In genomic region chr4:168942985-168943384, GRCh38 we compare ENCODE assay signal across 11 cellular contexts.
DNase-seq lines count a peak whose midpoint lies in the region; ATAC-seq, FAIRE-seq and TF ChIP-seq lines count a peak whose summit lies in the region.
"Had no signal": no experiment of that assay in that cellular context is flagged by ENCODE, and none has a peak within 500 bp of the region (broad histone marks: within the 10 kb centered on the region; RNA-seq: fewer than 3 reads in every experiment).

No MANE protein-coding gene starts in this region.

- H2AFZ ChIP-seq in Loucy (ENCODE audit: low read length) (no peak overlapping the region), endothelial cell of umbilical vein (ENCODE audit: low read depth, low read length) (no peak overlapping the region), smooth muscle cell (ENCODE audit: low read depth) (no peak overlapping the region)

- no peak for TF ChIP-seq POLR2A in endothelial cell of umbilical vein (IDR thresholded peaks at IDR 0.05; ENCODE audit: low read depth, low read length)

- H3K36me3 Mint-ChIP-seq in activated CD4-positive, alpha-beta T cell treated with anti-CD3 and anti-CD28 coated beads for 36 hours (ENCODE audit: low read depth): peaks cover 9% of the 10 kb centered on the region

- DNase-seq in activated CD4-positive, alpha-beta T cell treated with anti-CD3 and anti-CD28 coated beads for 36 hours: no peak
- no peak for DNase-seq in activated CD4-positive, alpha-beta T cell treated with anti-CD3 and anti-CD28 coated beads, Interleukin-2, amount 50 U/mL, for 1 hour
- no peak for DNase-seq in endothelial cell of umbilical vein (ENCODE audit: low read depth, low spot score)
- no peak for DNase-seq in smooth muscle cell (lab: John Stamatoyannopoulos, UW; ENCODE audit: unreplicated experiment)
- DNase-seq in NCI-H2081 treated with DMSO at 0.1 percent for 48 hours (lab: John Stamatoyannopoulos, UW): no peak
- DNase-seq in hippocampal formation (lab: John Stamatoyannopoulos, UW): no peak
- DNase-seq: activated naive CD4-positive, alpha-beta T cell had no signal

- H3K9me1 ChIP-seq in endothelial cell of umbilical vein (replicated peaks; ENCODE audit: control insufficient read depth, extremely low read depth, insufficient read depth, low read length): no peaks in the 10 kb centered on the region

- H4K20me1 ChIP-seq in Loucy (ENCODE audit: insufficient read depth, low read length, poor library complexity, severe bottlenecking) (no peaks in the 10 kb centered on the region), endothelial cell of umbilical vein (replicated peaks; ENCODE audit: control insufficient read depth, extremely low read depth, insufficient read depth, low read length) (no peaks in the 10 kb centered on the region), smooth muscle cell (ENCODE audit: low read depth) (no peaks in the 10 kb centered on the region)

- peak; percentile 53 for ATAC-seq in activated CD4-positive, alpha-beta T cell treated with anti-CD3 and anti-CD28 coated beads for 36 hours
- ATAC-seq in HG02763 (IDR thresholded peaks at IDR 0.05; ENCODE audit: unreplicated experiment): no peak

- H3K9me3 Mint-ChIP-seq in activated CD4-positive, alpha-beta T cell treated with anti-CD3 and anti-CD28 coated beads for 36 hours (ENCODE audit: low read depth): peaks cover 23% of the 10 kb centered on the region

- no TSS peak for BruUV-seq in endothelial cell of umbilical vein (replicated peaks; lab: Mats Ljungman, UMichigan)

- no peaks in the 10 kb centered on the region for H3K4me1 Mint-ChIP-seq in activated CD4-positive, alpha-beta T cell treated with anti-CD3 and anti-CD28 coated beads for 36 hours
- H3K4me1 Mint-ChIP-seq: CD4-positive, alpha-beta memory T cell had no signal

- WGBS in smooth muscle cell (ENCODE audit: low lambda C conversion rate): 60% methylated on average over 3 of the region's 3 CpGs

- dilution Hi-C loops in endothelial cell of umbilical vein (cut with MboI; ENCODE audit: extremely low pct_ligation_motif_present, low sequenced_read_pairs): no loop called here

- no peak for FAIRE-seq in endothelial cell of umbilical vein (lab: Jason Lieb, UNC)

- H3K36me3 ChIP-seq in Loucy (ENCODE audit: insufficient read depth, low read length): no peaks in the 10 kb centered on the region
- H3K36me3 ChIP-seq in endothelial cell of umbilical vein (ENCODE audit: control insufficient read depth in 2 of 2, extremely low read depth in 1 of 2, insufficient read depth in 2 of 2, low read length in 2 of 2): no peaks in the 10 kb centered on the region
- H3K36me3 ChIP-seq in smooth muscle cell (ENCODE audit: low read depth): no peaks in the 10 kb centered on the region

- no peaks in the 10 kb centered on the region for H3K4me1 ChIP-seq in Loucy (ENCODE audit: insufficient read depth, low read length, poor library complexity, severe bottlenecking)
- no peaks in the 10 kb centered on the region for H3K4me1 ChIP-seq in endothelial cell of umbilical vein (ENCODE audit: control insufficient read depth, extremely low read depth, insufficient read depth, low read length)
- H3K4me1 ChIP-seq in smooth muscle cell (ENCODE audit: low read depth): no peaks in the 10 kb centered on the region

- H3K27ac Mint-ChIP-seq in activated CD4-positive, alpha-beta T cell treated with anti-CD3 and anti-CD28 coated beads for 36 hours: no peak overlapping the region
- H3K27ac Mint-ChIP-seq: CD4-positive, alpha-beta memory T cell; stimulated activated naive CD8-positive, alpha-beta T cell treated with anti-CD3 and anti-CD28 coated beads, Interleukin-15, Interleukin-2, amounts not matched to agents 100 ng/mL and 50 ng/mL, for 24 hours had no signal

- H3F3A ChIP-seq in Loucy (ENCODE audit: low read depth) (no peaks in the 10 kb centered on the region), smooth muscle cell (ENCODE audit: low read depth) (no peaks in the 10 kb centered on the region)

- H3K4me2 ChIP-seq in Loucy (ENCODE audit: low read depth, low read length, poor library complexity, severe bottlenecking) (no peak overlapping the region), endothelial cell of umbilical vein (ENCODE audit: insufficient read depth, low read length) (no peak overlapping the region), smooth muscle cell (no peak overlapping the region)

- H3K9me2 ChIP-seq in Loucy (replicated peaks; ENCODE audit: low read depth, low read length): no peaks in the 10 kb centered on the region

- H3K9ac ChIP-seq in Loucy (ENCODE audit: low read depth, low read length, poor library complexity, severe bottlenecking): no peak overlapping the region
- no peak overlapping the region for H3K9ac ChIP-seq in endothelial cell of umbilical vein (replicated peaks; ENCODE audit: extremely low read depth, insufficient read depth, low read length)
- no peak overlapping the region for H3K9ac ChIP-seq in smooth muscle cell (ENCODE audit: low read depth)

- H3K4me3 ChIP-seq in Loucy (ENCODE audit: low read length, poor library complexity, severe bottlenecking) (no peak overlapping the region), endothelial cell of umbilical vein (replicated peaks in 1 of 3; ENCODE audit: insufficient read depth in 1 of 3, low read depth in 1 of 3, low read length in 3 of 3) (no peak overlapping the region), smooth muscle cell (no peak overlapping the region)

- H3K27me3 Mint-ChIP-seq in activated CD4-positive, alpha-beta T cell treated with anti-CD3 and anti-CD28 coated beads for 36 hours: no peaks in the 10 kb centered on the region
- H3K27me3 Mint-ChIP-seq: CD4-positive, alpha-beta memory T cell; stimulated activated naive CD8-positive, alpha-beta T cell treated with anti-CD3 and anti-CD28 coated beads, Interleukin-15, Interleukin-2, amounts not matched to agents 100 ng/mL and 50 ng/mL, for 24 hours had no signal

- no peaks in the 10 kb centered on the region for H3K9me3 ChIP-seq in Loucy (ENCODE audit: insufficient read depth, low read depth, low read length)
- H3K9me3 ChIP-seq in endothelial cell of umbilical vein (replicated peaks; ENCODE audit: control insufficient read depth, insufficient read depth, low read length): no peaks in the 10 kb centered on the region
- peaks cover 4% of the 10 kb centered on the region for H3K9me3 ChIP-seq in smooth muscle cell (replicated peaks; ENCODE audit: low read depth)

- H3K27me3 ChIP-seq in Loucy (ENCODE audit: insufficient read depth, low read length, poor library complexity, severe bottlenecking) (no peaks in the 10 kb centered on the region), endothelial cell of umbilical vein (ENCODE audit: control insufficient read depth in 2 of 2, insufficient read depth in 2 of 2, low read length in 2 of 2) (no peaks in the 10 kb centered on the region), smooth muscle cell (ENCODE audit: low read depth) (no peaks in the 10 kb centered on the region)

- H3K79me2 ChIP-seq in Loucy (ENCODE audit: insufficient read depth, low read length) (no peaks in the 10 kb centered on the region), endothelial cell of umbilical vein (ENCODE audit: control insufficient read depth, insufficient read depth, low read length) (no peaks in the 10 kb centered on the region), smooth muscle cell (ENCODE audit: low read depth) (no peaks in the 10 kb centered on the region)

- POLR2A ChIA-PET in activated CD4-positive, alpha-beta T cell treated with anti-CD3 and anti-CD28 coated beads for 36 hours (lab: Charles Lee): no interaction called here
- POLR2A ChIA-PET in endothelial cell of umbilical vein (lab: Charles Lee): no interaction called here

- peak; percentile 86 for TF ChIP-seq CTCF in Loucy (conservative IDR thresholded peaks at IDR 0.05; ENCODE audit: low read length)
- peak; percentile 29 to 46 for TF ChIP-seq CTCF in endothelial cell of umbilical vein (IDR thresholded peaks at IDR 0.05; ENCODE audit: extremely low read depth in 1 of 2, insufficient read depth in 1 of 2, low read depth in 1 of 2, low read length in 2 of 2)
- TF ChIP-seq CTCF in smooth muscle cell (IDR thresholded peaks at IDR 0.05; ENCODE audit: borderline replicate concordance, insufficient read depth, poor library complexity, severe bottlenecking): peak; percentile 52

- H3K27ac ChIP-seq in endothelial cell of umbilical vein (ENCODE audit: insufficient read depth, low read depth, low read length): no peak overlapping the region
- no peak overlapping the region for H3K27ac ChIP-seq in smooth muscle cell (ENCODE audit: low read depth)

- intact Hi-C loops in activated CD4-positive, alpha-beta T cell treated with anti-CD3 and anti-CD28 coated beads for 36 hours (cut with DNase I, micrococcal nuclease): no loop called here
- intact Hi-C loops in endothelial cell of umbilical vein (cut with micrococcal nuclease): no loop called here

- no peak overlapping the region for H3K4me3 Mint-ChIP-seq in activated CD4-positive, alpha-beta T cell treated with anti-CD3 and anti-CD28 coated beads for 36 hours
- H3K4me3 Mint-ChIP-seq: CD4-positive, alpha-beta memory T cell; stimulated activated naive CD8-positive, alpha-beta T cell treated with anti-CD3 and anti-CD28 coated beads, Interleukin-15, Interleukin-2, amounts not matched to agents 100 ng/mL and 50 ng/mL, for 24 hours had no signal

- CTCF ChIA-PET in activated CD4-positive, alpha-beta T cell treated with anti-CD3 and anti-CD28 coated beads for 36 hours (lab: Charles Lee): interaction anchor here (0.6 kb wide), 2 partner anchors 9 to 12 kb away, joined by 3 read pairs; no protein-coding TSS in a partner anchor
- CTCF ChIA-PET in endothelial cell of umbilical vein (lab: Charles Lee): interaction anchor here (1.5 kb wide), 2 partner anchors 9 to 542 kb away, joined by 3 to 6 read pairs; no protein-coding TSS in a partner anchor

TF ChIP-seq in endothelial cell of umbilical vein, 7 proteins besides CTCF, POLR2A, EP300 and RAD21:
- TF ChIP-seq FOS (IDR thresholded peaks at IDR 0.05; ENCODE audit: borderline replicate concordance, insufficient read depth, low read length): no peak
- TF ChIP-seq GATA2 (IDR thresholded peaks at IDR 0.05; ENCODE audit: insufficient read depth, insufficient read length, low read depth, low read length): no peak
- no peak for TF ChIP-seq MYC (IDR thresholded peaks at IDR 0.05; ENCODE audit: low read depth, low read length)
- TF ChIP-seq EZH2 (IDR thresholded peaks at IDR 0.05; ENCODE audit: borderline replicate concordance, low read depth, low read length, severe bottlenecking): no peak
- no peak for TF ChIP-seq POLR2AphosphoS5 (IDR thresholded peaks at IDR 0.05; ENCODE audit: insufficient read depth, low read depth, low read length)
- no peak for TF ChIP-seq JUN (IDR thresholded peaks at IDR 0.05; ENCODE audit: borderline replicate concordance, insufficient read depth, insufficient read length, low read depth)
- no peak for TF ChIP-seq MAX (IDR thresholded peaks at IDR 0.05; ENCODE audit: insufficient read depth, insufficient read length)
